Comparison of ENCODE assay signal across 13 cellular contexts in the genomic region with DNA sequence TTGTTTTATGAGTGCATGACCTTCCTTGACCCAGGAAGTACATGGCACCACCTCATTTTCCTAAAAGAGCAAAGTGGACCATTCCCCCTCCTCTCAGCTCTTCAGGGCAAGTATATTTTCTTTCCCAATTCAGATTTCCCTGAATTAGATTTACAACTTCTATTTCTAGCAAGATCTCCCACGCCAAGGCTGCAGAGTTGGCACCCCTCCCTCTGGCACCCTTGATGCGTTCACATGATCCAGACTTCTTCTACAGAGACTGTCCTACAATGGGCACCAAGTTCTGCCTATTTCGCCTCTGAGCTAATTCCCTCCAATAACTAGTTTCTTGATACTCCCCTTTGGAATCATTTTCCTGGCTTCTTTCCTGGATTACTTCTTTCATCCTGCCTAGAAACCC.
DNase-seq lines count a peak whose midpoint lies in the region; TF ChIP-seq lines count a peak whose summit lies in the region.
"Had no signal": no experiment of that assay in that cellular context is flagged by ENCODE, and none has a peak within 500 bp of the region (broad histone marks: within the 10 kb centered on the region; RNA-seq: fewer than 3 reads in every experiment).

No MANE protein-coding gene starts in this region.

- no peak overlapping the region for H4K91ac ChIP-seq in neuronal stem cell (ENCODE audit: low read depth, low read length, poor library complexity)

- no peak overlapping the region for H4K8ac ChIP-seq in neuronal stem cell (ENCODE audit: low read depth, low read length)

- H2BK12ac ChIP-seq in neuronal stem cell (ENCODE audit: low read length), result no peak overlapping the region

- H3K9ac ChIP-seq in neuronal stem cell (ENCODE audit: low read depth, low read length, poor library complexity), result no peak overlapping the region

- H3K4me2 ChIP-seq in neuronal stem cell (ENCODE audit: insufficient read depth, low read length, poor library complexity, severe bottlenecking), result no peak overlapping the region

- no peak overlapping the region for H2AFZ ChIP-seq in neuronal stem cell (ENCODE audit: low read length)

- POLR2A ChIA-PET in RWPE1 (lab: Yijun Ruan, JAX; ENCODE audit: low non-redundant PET), result no interaction called here

- TF ChIP-seq EP300 in sigmoid colon (IDR thresholded peaks at IDR 0.05), result peak in 2 of 4 donors; percentile 38 to 82

- CTCF ChIA-PET in RWPE1 (lab: Yijun Ruan, JAX), result no interaction called here

- H2BK15ac ChIP-seq in neuronal stem cell (ENCODE audit: low read length), result no peak overlapping the region

- H3K14ac ChIP-seq in neuronal stem cell (ENCODE audit: low read length), result no peak overlapping the region

- H3K4me3 ChIP-seq in coronary artery (no peak overlapping the region), sigmoid colon (no peak overlapping the region), neuronal stem cell (ENCODE audit: low read length in 2 of 2) (no peak overlapping the region)

- TF ChIP-seq CTCF in coronary artery (IDR thresholded peaks at IDR 0.05) (no peak), sigmoid colon (IDR thresholded peaks at IDR 0.05) (no peak), RWPE1 (conservative IDR thresholded peaks at IDR 0.05; ENCODE audit: low read depth) (no peak)

- no peak overlapping the region for H2BK120ac ChIP-seq in neuronal stem cell (ENCODE audit: low read depth, low read length)

- peak; percentile 34 for DNase-seq in G401 (ENCODE audit: low spot score)
- peak; percentile 81 for DNase-seq in coronary artery (ENCODE audit: low spot score)
- peak; percentile 64 for DNase-seq in inferior parietal cortex (ENCODE audit: extremely low spot score)
- peak; percentile 96 for DNase-seq in sigmoid colon
- DNase-seq in NCI-H128 (lab: John Stamatoyannopoulos, UW; ENCODE audit: unreplicated experiment), result no peak
- DNase-seq in COR-L47 (lab: John Stamatoyannopoulos, UW), result no peak
- no peak for DNase-seq in RWPE1 (ENCODE audit: low spot score)
- no peak for DNase-seq in neuronal stem cell (ENCODE audit: low spot score)
- DNase-seq: activated naive CD4-positive, alpha-beta T cell treated with anti-CD3 and anti-CD28 coated beads for 36 hours; cortex of kidney; NCI-H2227 treated with DMSO at 0.1 percent for 48 hours; SW 1271; WERI-Rb-1 had no signal

- no peaks in the 10 kb centered on the region for H3K27me3 ChIP-seq in sigmoid colon
- H3K27me3 ChIP-seq in neuronal stem cell (ENCODE audit: control insufficient read depth in 3 of 3, insufficient read depth in 3 of 3, low read depth in 1 of 3, low read length in 3 of 3), result peaks cover 0 to 6% (median 0%) of the 10 kb centered on the region in 3 experiments

- no peak overlapping the region for H3K27ac ChIP-seq in coronary artery
- H3K27ac ChIP-seq in sigmoid colon, result peak overlapping the region in 3 of 4 donors; percentile 54 to 74 (median 69)
- no peak overlapping the region for H3K27ac ChIP-seq in RWPE1
- no peak overlapping the region for H3K27ac ChIP-seq in neuronal stem cell (replicated peaks; ENCODE audit: low read length)
- H3K27ac ChIP-seq: WERI-Rb-1 had no signal

- H2BK5ac ChIP-seq in neuronal stem cell (ENCODE audit: low read length), result no peak overlapping the region

- TF ChIP-seq POLR2A in sigmoid colon (IDR thresholded peaks at IDR 0.05), result no peak

- no peak overlapping the region for H3K18ac ChIP-seq in neuronal stem cell (ENCODE audit: low read length)

- intact Hi-C loops in sigmoid colon (cut with DNase I), result loop anchor here (10.0 kb wide), 1 partner anchor 108 kb away; no protein-coding TSS in a partner anchor

- H3K79me1 ChIP-seq in neuronal stem cell (ENCODE audit: low read depth, low read length), result no peaks in the 10 kb centered on the region

- H3K9me3 ChIP-seq in sigmoid colon (no peaks in the 10 kb centered on the region), neuronal stem cell (replicated peaks in 1 of 2; ENCODE audit: control insufficient read depth in 2 of 2, insufficient read depth in 1 of 2, low read depth in 1 of 2, low read length in 2 of 2) (peaks cover 0 to 3% of the 10 kb centered on the region in 2 donors)

- no peak overlapping the region for H2AK5ac ChIP-seq in neuronal stem cell (ENCODE audit: low read depth, low read length)

- 73 to 84% methylated on average over 3 of the region's 3 CpGs for WGBS in sigmoid colon, 2 donors
- no CpG with 5 or more reads among the region's 3 CpGs for WGBS in neuronal stem cell (ENCODE audit: extremely low coverage in 2 of 2, insufficient read length in 2 of 2, insufficient replicate concordance in 1 of 2), 2 donors

- H3K4ac ChIP-seq in neuronal stem cell (ENCODE audit: low read length), result no peak overlapping the region

- no peaks in the 10 kb centered on the region for H3K36me3 ChIP-seq in sigmoid colon
- H3K36me3 ChIP-seq in neuronal stem cell (replicated peaks in 1 of 2; ENCODE audit: control insufficient read depth in 2 of 2, insufficient read depth in 2 of 2, low read length in 2 of 2), result no peaks in the 10 kb centered on the region
- H3K36me3 ChIP-seq: WERI-Rb-1 had no signal

- H3K4me1 ChIP-seq in sigmoid colon (peaks cover 0 to 24% (median 19%) of the 10 kb centered on the region in 4 donors), neuronal stem cell (ENCODE audit: control insufficient read depth in 2 of 2, insufficient read depth in 1 of 2, low read depth in 1 of 2, low read length in 2 of 2) (peaks cover 0 to 4% of the 10 kb centered on the region in 2 donors)

- no peak overlapping the region for H3K23ac ChIP-seq in neuronal stem cell (ENCODE audit: low read depth, low read length, poor library complexity)

- in situ Hi-C loops in G401 (cut with HindIII; ENCODE audit: low sequenced_read_pairs), result no loop called here

Comparison
In these comparisons a context has a peak if more than half of its experiments do, and no peak if none do; other contexts are left out.
1. DNase-seq: peak in G401 (single experiment), coronary artery (single experiment), inferior parietal cortex (single experiment) and sigmoid colon (single experiment); none in NCI-H128 (single experiment), COR-L47 (single experiment), RWPE1 (single experiment) and neuronal stem cell (single experiment).
2. H3K27ac ChIP-seq: peak in sigmoid colon (3 of 4); none in coronary artery (0 of 2), RWPE1 (single experiment) and neuronal stem cell (single experiment).